Comparison of ENCODE assay signal across 9 cellular contexts in the genomic region with DNA sequence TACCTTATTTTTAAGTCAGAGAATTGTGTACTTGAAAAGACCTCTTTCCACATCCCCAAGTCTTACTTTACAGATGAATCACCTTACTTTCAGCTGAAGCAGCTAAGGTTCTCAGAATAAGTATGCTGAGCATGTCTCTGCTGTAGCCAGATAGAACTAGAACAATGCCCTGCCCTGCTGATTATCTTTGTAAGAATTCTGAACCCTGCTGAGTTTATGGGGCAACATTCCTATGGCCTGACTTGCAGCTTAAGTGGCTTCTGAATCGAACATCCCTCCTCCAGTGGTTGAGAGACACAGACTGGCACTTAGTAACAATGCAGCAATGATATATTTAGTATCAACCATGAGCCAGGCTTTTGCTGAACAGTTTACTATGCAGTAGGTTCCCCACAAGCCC.
DNase-seq lines count a peak whose midpoint lies in the region; ATAC-seq and TF ChIP-seq lines count a peak whose summit lies in the region.
"Had no signal": no experiment of that assay in that cellular context is flagged by ENCODE, and none has a peak within 500 bp of the region (broad histone marks: within the 10 kb centered on the region; RNA-seq: fewer than 3 reads in every experiment).

No MANE protein-coding gene starts in this region.

- H3K4me3 ChIP-seq in gastrocnemius medialis = no peak overlapping the region

- H3K4me1 Mint-ChIP-seq in endothelial cell (ENCODE audit: unreplicated experiment) = peaks cover 3% of the 10 kb centered on the region

- intact Hi-C loops in gastrocnemius medialis (cut with DNase I; ENCODE audit: low total_unique reads) (no loop called here), head of caudate nucleus (cut with DNase I) (no loop called here)

- H3K36me3 Mint-ChIP-seq in endothelial cell (ENCODE audit: low read depth, unreplicated experiment) = no peaks in the 10 kb centered on the region

- no peak overlapping the region for H3K27ac ChIP-seq in gastrocnemius medialis

- no peaks in the 10 kb centered on the region for H3K36me3 ChIP-seq in gastrocnemius medialis

- no peaks in the 10 kb centered on the region for H3K27me3 Mint-ChIP-seq in endothelial cell (ENCODE audit: unreplicated experiment)

- no peak for ATAC-seq in gastrocnemius medialis

- peak overlapping the region; percentile 77 for H3K27ac Mint-ChIP-seq in endothelial cell (ENCODE audit: unreplicated experiment)

- H3K9me3 Mint-ChIP-seq in endothelial cell (ENCODE audit: unreplicated experiment) = no peaks in the 10 kb centered on the region

- TF ChIP-seq POLR2A in gastrocnemius medialis (IDR thresholded peaks at IDR 0.05) = no peak

- no peaks in the 10 kb centered on the region for H3K9me3 ChIP-seq in gastrocnemius medialis

- H3K4me1 ChIP-seq in gastrocnemius medialis = no peaks in the 10 kb centered on the region

- H3K27me3 ChIP-seq in gastrocnemius medialis = no peaks in the 10 kb centered on the region

- peak; percentile 84 for DNase-seq in ELF-1 (ENCODE audit: low read depth, low spot score)
- peak; percentile 100 for DNase-seq in LHCN-M2 (ENCODE audit: low read depth)
- DNase-seq in endothelial cell (ENCODE audit: low spot score) = peak; percentile 9
- peak; percentile 98 for DNase-seq in myocyte (ENCODE audit: low read depth)
- DNase-seq in DMS114 treated with DMSO at 0.1 percent for 48 hours (lab: John Stamatoyannopoulos, UW; ENCODE audit: unreplicated experiment) = no peak
- no peak for DNase-seq in gastrocnemius medialis
- no peak for DNase-seq in head of caudate nucleus
- DNase-seq in T-helper 1 cell = no peak
- DNase-seq: stimulated activated CD4-positive, alpha-beta T cell treated with anti-CD3 and anti-CD28 coated beads, Interleukin-1b, Interleukin-23, amount 100 ng/mL, for 48 hours had no signal

- in situ Hi-C loops in gastrocnemius medialis (cut with MboI; ENCODE audit: low sequenced_read_pairs in 4 of 4) = no loop called here

- H3K4me3 Mint-ChIP-seq in endothelial cell (ENCODE audit: unreplicated experiment) = no peak overlapping the region

- TF ChIP-seq CTCF in endothelial cell (IDR thresholded peaks at IDR 0.05; ENCODE audit: unreplicated experiment) = no peak
- no peak for TF ChIP-seq CTCF in gastrocnemius medialis (IDR thresholded peaks at IDR 0.05 in 4 of 5, conservative IDR thresholded peaks at IDR 0.05 in 1 of 5)

Comparison
In these comparisons a context has a peak if more than half of its experiments do, and no peak if none do; other contexts are left out.
1. DNase-seq: peak in ELF-1 (single experiment), LHCN-M2 (single experiment), endothelial cell (single experiment) and myocyte (single experiment); none in DMS114 treated with DMSO at 0.1 percent for 48 hours (single experiment), gastrocnemius medialis (0 of 2), head of caudate nucleus (0 of 42) and T-helper 1 cell (0 of 5).